1 cellular context compared by ENCODE assay signal in genomic region chr1:205169248-205169647, GRCh38.
TF ChIP-seq lines count a peak whose summit lies in the region.

No MANE protein-coding gene starts in this region.

TF ChIP-seq in K562, 482 proteins besides CTCF, POLR2A, EP300 and RAD21:
- TF ChIP-seq KAT2B (IDR thresholded peaks at IDR 0.05; ENCODE audit: low read depth, low read length) (no peak), HOXB6 (CRISPR knock-in tag; IDR thresholded peaks at IDR 0.05; ENCODE audit: borderline replicate concordance) (no peak), WHSC1 (IDR thresholded peaks at IDR 0.05; ENCODE audit: low read length) (peak; percentile 68), FOXJ2 (tag; IDR thresholded peaks at IDR 0.05) (no peak), POLR2B (IDR thresholded peaks at IDR 0.05; ENCODE audit: low read depth, partially characterized antibody) (no peak), ZNF589 (CRISPR knock-in tag; IDR thresholded peaks at IDR 0.05; ENCODE audit: low read depth) (no peak), ZNF274 (IDR thresholded peaks at IDR 0.05; ENCODE audit: borderline replicate concordance, low read depth, low read length) (no peak)
- TF ChIP-seq, protein P1, sequence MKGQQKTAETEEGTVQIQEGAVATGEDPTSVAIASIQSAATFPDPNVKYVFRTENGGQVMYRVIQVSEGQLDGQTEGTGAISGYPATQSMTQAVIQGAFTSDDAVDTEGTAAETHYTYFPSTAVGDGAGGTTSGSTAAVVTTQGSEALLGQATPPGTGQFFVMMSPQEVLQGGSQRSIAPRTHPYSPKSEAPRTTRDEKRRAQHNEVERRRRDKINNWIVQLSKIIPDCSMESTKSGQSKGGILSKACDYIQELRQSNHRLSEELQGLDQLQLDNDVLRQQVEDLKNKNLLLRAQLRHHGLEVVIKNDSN (CRISPR knock-in tag; IDR thresholded peaks at IDR 0.05): no peak
